In the genomic region with DNA sequence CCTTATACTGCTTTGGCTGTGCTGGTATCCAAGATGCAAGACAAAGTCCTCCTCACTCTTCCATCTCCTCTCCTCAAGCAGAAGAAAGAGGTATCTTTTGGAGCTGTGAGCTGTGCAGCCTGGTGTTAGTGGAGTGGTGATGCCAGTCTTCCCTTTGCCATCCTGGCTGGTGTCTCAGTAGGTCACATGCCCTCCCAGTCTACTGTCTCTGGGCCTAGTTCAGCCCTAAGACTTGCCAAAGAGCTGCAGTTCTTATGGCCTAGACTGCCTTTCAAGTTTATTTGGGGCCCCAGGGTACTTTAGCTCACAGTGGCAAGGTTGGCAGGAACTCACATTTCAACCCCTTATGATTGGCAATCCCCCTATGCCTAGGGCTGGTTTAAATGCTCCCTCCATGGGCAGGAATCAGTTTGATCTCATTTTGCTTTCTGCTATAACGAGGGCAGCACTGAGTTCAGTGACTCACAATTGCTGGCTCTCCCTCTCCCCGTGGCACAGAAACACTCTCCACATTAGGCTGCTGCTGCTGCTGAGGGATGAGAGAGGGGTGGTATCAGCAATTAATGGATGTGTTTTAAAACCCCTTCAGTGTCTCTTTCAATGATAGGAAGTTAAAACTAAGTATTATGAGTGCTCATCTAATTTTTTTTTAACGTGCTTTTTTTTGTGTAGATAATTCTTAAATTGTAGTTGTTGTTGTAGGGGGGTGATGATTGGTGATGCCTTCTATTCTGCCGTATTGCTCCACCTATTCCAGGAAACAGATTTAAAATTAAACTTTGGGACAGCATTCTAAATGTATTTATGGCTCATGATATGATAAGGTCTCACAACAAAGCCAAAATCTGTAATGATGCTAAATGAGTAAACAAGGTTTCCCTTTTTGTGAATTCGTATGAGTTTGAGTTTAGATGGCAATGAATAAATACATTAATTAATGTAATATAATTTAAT, we compare ENCODE assay signal across 19 cellular contexts.
DNase-seq lines count a peak whose midpoint lies in the region; ATAC-seq and TF ChIP-seq lines count a peak whose summit lies in the region.
"Had no signal": no experiment of that assay in that cellular context is flagged by ENCODE, and none has a peak within 500 bp of the region (broad histone marks: within the 10 kb centered on the region; RNA-seq: fewer than 3 reads in every experiment).

No MANE protein-coding gene starts in this region.

- no CpG with 5 or more reads among the region's 5 CpGs for WGBS in neuronal stem cell (ENCODE audit: extremely low coverage in 2 of 2, insufficient read length in 2 of 2, insufficient replicate concordance in 1 of 2), 2 donors

- H3K4me1 ChIP-seq in left ventricle myocardium inferior (peaks cover 20% of the 10 kb centered on the region), neuronal stem cell (ENCODE audit: control insufficient read depth in 2 of 2, insufficient read depth in 1 of 2, low read depth in 1 of 2, low read length in 2 of 2) (no peaks in the 10 kb centered on the region)

- TF ChIP-seq CTCF in cardiac fibroblast (IDR thresholded peaks at IDR 0.05; ENCODE audit: low read depth, low read length) (no peak), left ventricle myocardium inferior (IDR thresholded peaks at IDR 0.05; ENCODE audit: borderline replicate concordance) (no peak)

- no peak overlapping the region for H2BK120ac ChIP-seq in neuronal stem cell (ENCODE audit: low read depth, low read length)

- no peak overlapping the region for H4K91ac ChIP-seq in neuronal stem cell (ENCODE audit: low read depth, low read length, poor library complexity)

- no peaks in the 10 kb centered on the region for H3K4me1 Mint-ChIP-seq in stimulated activated naive CD8-positive, alpha-beta T cell treated with anti-CD3 and anti-CD28 coated beads, Interleukin-15, amount 100 ng/mL, for 72 hours
- H3K4me1 Mint-ChIP-seq: B cell had no signal

- no peaks in the 10 kb centered on the region for H3K79me1 ChIP-seq in neuronal stem cell (ENCODE audit: low read depth, low read length)

- DNase-seq in Right ventricle myocardium superior (no peak), cardiac septum (ENCODE audit: low spot score) (no peak), cardiac fibroblast (ENCODE audit: low read depth in 2 of 2) (peak; percentile 13 to 18), left ventricle myocardium inferior (no peak), neuronal stem cell (ENCODE audit: low spot score) (no peak), DMS53 treated with DMSO at 0.1 percent for 48 hours (lab: John Stamatoyannopoulos, UW; ENCODE audit: unreplicated experiment) (no peak), AML-193 (lab: John Stamatoyannopoulos, UW) (no peak)
- no peak for DNase-seq in stimulated activated naive CD8-positive, alpha-beta T cell treated with anti-CD3 and anti-CD28 coated beads, Interleukin-15, amount 100 ng/mL, for 72 hours
- DNase-seq: DMS79, HFFc6, KG1, NCI-H1105 treated with DMSO at 0.1 percent for 48 hours, NCI-H1694, NCI-H2081, NCI-H2171 treated with DMSO at 0.1 percent for 48 hours, NCI-H526 treated with DMSO at 0.1 percent for 48 hours had no signal

- H3K9me3 ChIP-seq in left ventricle myocardium inferior (replicated peaks) (no peaks in the 10 kb centered on the region), neuronal stem cell (replicated peaks in 1 of 2; ENCODE audit: control insufficient read depth in 2 of 2, insufficient read depth in 1 of 2, low read depth in 1 of 2, low read length in 2 of 2) (no peaks in the 10 kb centered on the region)

- ATAC-seq in Right ventricle myocardium superior (ENCODE audit: poor library complexity) = peak; percentile 89
- no peak for ATAC-seq in stimulated activated naive CD8-positive, alpha-beta T cell treated with anti-CD3 and anti-CD28 coated beads, Interleukin-15, amount 100 ng/mL, for 72 hours

- intact Hi-C loops in Right ventricle myocardium superior (cut with DNase I) (no loop called here), cardiac septum (cut with DNase I) (no loop called here), left ventricle myocardium inferior (cut with micrococcal nuclease) (no loop called here)

- H3K9me3 Mint-ChIP-seq in stimulated activated naive CD8-positive, alpha-beta T cell treated with anti-CD3 and anti-CD28 coated beads, Interleukin-15, amount 100 ng/mL, for 72 hours = peaks cover 5 to 6% of the 10 kb centered on the region in 2 donors
- H3K9me3 Mint-ChIP-seq: H9, HFFc6 had no signal

- H3K36me3 ChIP-seq in left ventricle myocardium inferior = no peaks in the 10 kb centered on the region
- no peaks in the 10 kb centered on the region for H3K36me3 ChIP-seq in neuronal stem cell (replicated peaks in 1 of 2; ENCODE audit: control insufficient read depth in 2 of 2, insufficient read depth in 2 of 2, low read length in 2 of 2)

- no peak overlapping the region for H3K4me3 Mint-ChIP-seq in stimulated activated naive CD8-positive, alpha-beta T cell treated with anti-CD3 and anti-CD28 coated beads, Interleukin-15, amount 100 ng/mL, for 72 hours
- H3K4me3 Mint-ChIP-seq: B cell, H9 had no signal

- no peak overlapping the region for H2BK15ac ChIP-seq in neuronal stem cell (ENCODE audit: low read length)

- no peak overlapping the region for H4K8ac ChIP-seq in neuronal stem cell (ENCODE audit: low read depth, low read length)

- H3K9ac ChIP-seq in neuronal stem cell (ENCODE audit: low read depth, low read length, poor library complexity) = no peak overlapping the region

- no peak overlapping the region for H3K4ac ChIP-seq in neuronal stem cell (ENCODE audit: low read length)

- no peak overlapping the region for H3K4me3 ChIP-seq in cardiac fibroblast (replicated peaks in 1 of 2; ENCODE audit: low read depth in 2 of 2, low read length in 2 of 2)
- H3K4me3 ChIP-seq in left ventricle myocardium inferior = no peak overlapping the region
- no peak overlapping the region for H3K4me3 ChIP-seq in neuronal stem cell (ENCODE audit: low read length in 2 of 2)
- H3K4me3 ChIP-seq: GM12878 had no signal

- H3K27me3 ChIP-seq in left ventricle myocardium inferior (ENCODE audit: low read depth) (no peaks in the 10 kb centered on the region), neuronal stem cell (ENCODE audit: control insufficient read depth in 3 of 3, insufficient read depth in 3 of 3, low read depth in 1 of 3, low read length in 3 of 3) (no peaks in the 10 kb centered on the region)

- H3K27ac Mint-ChIP-seq in stimulated activated naive CD8-positive, alpha-beta T cell treated with anti-CD3 and anti-CD28 coated beads, Interleukin-15, amount 100 ng/mL, for 72 hours = no peak overlapping the region
- H3K27ac Mint-ChIP-seq: B cell had no signal

- H3K27ac ChIP-seq in left ventricle myocardium inferior (replicated peaks) (peak overlapping the region; percentile 35), neuronal stem cell (replicated peaks; ENCODE audit: low read length) (no peak overlapping the region)

- no peak overlapping the region for H2BK12ac ChIP-seq in neuronal stem cell (ENCODE audit: low read length)

- no peak overlapping the region for H3K14ac ChIP-seq in neuronal stem cell (ENCODE audit: low read length)

- H3K23ac ChIP-seq in neuronal stem cell (ENCODE audit: low read depth, low read length, poor library complexity) = no peak overlapping the region

- no peak overlapping the region for H3K4me2 ChIP-seq in neuronal stem cell (ENCODE audit: insufficient read depth, low read length, poor library complexity, severe bottlenecking)

- H2AK5ac ChIP-seq in neuronal stem cell (ENCODE audit: low read depth, low read length) = no peak overlapping the region

- H2BK5ac ChIP-seq in neuronal stem cell (ENCODE audit: low read length) = no peak overlapping the region

- no peaks in the 10 kb centered on the region for H3K27me3 Mint-ChIP-seq in stimulated activated naive CD8-positive, alpha-beta T cell treated with anti-CD3 and anti-CD28 coated beads, Interleukin-15, amount 100 ng/mL, for 72 hours
- H3K27me3 Mint-ChIP-seq: B cell had no signal

- H3K18ac ChIP-seq in neuronal stem cell (ENCODE audit: low read length) = peak overlapping the region; percentile 3

- no peak overlapping the region for H2AFZ ChIP-seq in neuronal stem cell (ENCODE audit: low read length)

Comparison
In these comparisons a context has a peak if more than half of its experiments do, and no peak if none do; other contexts are left out.
1. DNase-seq: peak in cardiac fibroblast (2 of 2); none in Right ventricle myocardium superior (single experiment), cardiac septum (single experiment), left ventricle myocardium inferior (single experiment), neuronal stem cell (single experiment), DMS53 treated with DMSO at 0.1 percent for 48 hours (single experiment), AML-193 (0 of 2) and stimulated activated naive CD8-positive, alpha-beta T cell treated with anti-CD3 and anti-CD28 coated beads, Interleukin-15, amount 100 ng/mL, for 72 hours (0 of 2).